Comparison of ENCODE assay signal across 23 cellular contexts in genomic region chr7:135808206-135808605, GRCh38. TPM values are rescaled to one million over a fixed set of nuclear protein-coding genes. Genes with fewer than 3 reads are reported as not detected.
DNase-seq lines count a peak whose midpoint lies in the region; ATAC-seq and TF ChIP-seq lines count a peak whose summit lies in the region.
"Had no signal": no experiment of that assay in that cellular context is flagged by ENCODE, and none has a peak within 500 bp of the region (broad histone marks: within the 10 kb centered on the region; RNA-seq: fewer than 3 reads in every experiment).

No MANE protein-coding gene starts in this region.

- H3K4me2 ChIP-seq in parathyroid adenoma (ENCODE audit: low read length): no peak overlapping the region
- H3K4me2 ChIP-seq: SK-N-SH had no signal

- H3K9me3 ChIP-seq in parathyroid adenoma (ENCODE audit: control insufficient read depth, low read length): no peaks in the 10 kb centered on the region
- H3K9me3 ChIP-seq: gastroesophageal sphincter, SK-N-SH had no signal

- in situ Hi-C loops in G401 (cut with HindIII; ENCODE audit: low sequenced_read_pairs): no loop called here

- H3K79me2 ChIP-seq in parathyroid adenoma: no peaks in the 10 kb centered on the region

- no peak for ATAC-seq in GM19035 (IDR thresholded peaks at IDR 0.05; ENCODE audit: unreplicated experiment)
- ATAC-seq in GM18909 (IDR thresholded peaks at IDR 0.05; ENCODE audit: poor library complexity, unreplicated experiment): no peak
- ATAC-seq: activated T-cell treated with anti-CD3 and anti-CD28 coated beads, Interleukin-2, amount 50 U/mL, for 4 hours; esophagus mucosa; gastroesophageal sphincter had no signal

- peaks cover 4% of the 10 kb centered on the region for H3K4me1 ChIP-seq in parathyroid adenoma

- H3K36me3 ChIP-seq in parathyroid adenoma (ENCODE audit: control insufficient read depth, insufficient read depth, low read length): no peaks in the 10 kb centered on the region
- H3K36me3 ChIP-seq: gastroesophageal sphincter had no signal

- peak overlapping the region; percentile 68 for H2AFZ ChIP-seq in parathyroid adenoma

- no peak overlapping the region for H3K9ac ChIP-seq in parathyroid adenoma
- H3K9ac ChIP-seq: SK-N-SH had no signal

- DNase-seq in G401 (ENCODE audit: low spot score) (peak; percentile 18), NCI-H510A (lab: John Stamatoyannopoulos, UW) (peak; percentile 7), NCI-H524 (lab: John Stamatoyannopoulos, UW) (no peak), DMS79 (lab: John Stamatoyannopoulos, UW) (no peak)
- DNase-seq: ACHN; activated CD4-positive, alpha-beta T cell treated with anti-CD3 and anti-CD28 coated beads for 1 hour; activated naive CD4-positive, alpha-beta T cell treated with anti-CD3 and anti-CD28 coated beads, Interleukin-2, amount 10 ng/mL, durations not matched to agents 7 days and 5 days; activated T-cell treated with anti-CD3 and anti-CD28 coated beads, Interleukin-2, amount 50 U/mL, for 4 hours; Calu3; effector memory CD4-positive, alpha-beta T cell; kidney; SK-N-SH had no signal

- TF ChIP-seq CTCF in parathyroid adenoma (IDR thresholded peaks at IDR 0.05): no peak

- no peaks in the 10 kb centered on the region for H3K27me3 ChIP-seq in layer of hippocampus (ENCODE audit: control insufficient read depth, insufficient read depth, low read length)
- no peaks in the 10 kb centered on the region for H3K27me3 ChIP-seq in parathyroid adenoma (ENCODE audit: control insufficient read depth, insufficient read depth, low read length)
- H3K27me3 ChIP-seq: gastroesophageal sphincter had no signal

- peak overlapping the region; percentile 70 for H3K27ac ChIP-seq in layer of hippocampus (ENCODE audit: low read depth, low read length)
- no peak overlapping the region for H3K27ac ChIP-seq in parathyroid adenoma

- no peak overlapping the region for H3K4me3 ChIP-seq in parathyroid adenoma (ENCODE audit: low read depth, low read length)
- H3K4me3 ChIP-seq: gastroesophageal sphincter had no signal

RNA-seq across cellular contexts. Expression of gene FAM180A, which starts 59.6 kb away (rescaled TPM):
- total RNA-seq in G401 (2014; rRNA removed; shearing (Covaris generic)): not detected in 2 replicates
- total RNA-seq: activated T-cell treated with anti-CD3 and anti-CD28 coated beads, Interleukin-2, amount 50 U/mL, for 4 hours; astrocyte; Calu3; lung microvascular endothelial cell; MCF 10A; neural crest cell; renal cortical epithelial cell had no signal

Comparison
In these comparisons a context has a peak if more than half of its experiments do, and no peak if none do; other contexts are left out.
1. DNase-seq: peak in G401 (single experiment) and NCI-H510A (single experiment); none in NCI-H524 (0 of 2) and DMS79 (single experiment).